Comparison of ENCODE assay signal across 1 cellular context in genomic region chr9:120383999-120384924, GRCh38.
A peak's percentile ranks its signal among the peaks of the same experiment; 100 is the strongest.
TF ChIP-seq lines count a peak whose summit lies in the region.

No MANE protein-coding gene starts in this region.

TF ChIP-seq in HepG2, 621 proteins besides CTCF, POLR2A, EP300 and RAD21 (continued from another document and continues in another):
- TF ChIP-seq ZNF18 (CRISPR knock-in tag; IDR thresholded peaks at IDR 0.05; ENCODE audit: insufficient replicate concordance) (no peak), ZKSCAN5 (CRISPR knock-in tag; IDR thresholded peaks at IDR 0.05) (no peak), FOXK1 (CRISPR knock-in tag; IDR thresholded peaks at IDR 0.05; ENCODE audit: borderline replicate concordance, low read depth) (no peak; the same call in 1 of the 2 replicates), SNAPC2 (CRISPR knock-in tag; IDR thresholded peaks at IDR 0.05) (peak; percentile 30; the same call in 1 of the 2 replicates), SP5 (CRISPR knock-in tag; IDR thresholded peaks at IDR 0.05; ENCODE audit: borderline replicate concordance, low read depth) (0 out of 2 replicates have a peak, but pooled peaks have one; percentile 4), ZNF660 (CRISPR knock-in tag; IDR thresholded peaks at IDR 0.05; ENCODE audit: borderline replicate concordance, low read depth) (no peak), NAIF1 (CRISPR knock-in tag; IDR thresholded peaks at IDR 0.05; ENCODE audit: borderline replicate concordance) (peak; percentile 88), GZF1 (CRISPR knock-in tag; IDR thresholded peaks at IDR 0.05) (peak; percentile 78; the same call in 1 of the 2 replicates), ZNF598 (CRISPR knock-in tag; IDR thresholded peaks at IDR 0.05; ENCODE audit: borderline replicate concordance) (peak; percentile 52; the same call in 1 of the 2 replicates), ZNF234 (CRISPR knock-in tag; conservative IDR thresholded peaks at IDR 0.05) (no peak), ZNF331 (CRISPR knock-in tag; IDR thresholded peaks at IDR 0.05) (peak; percentile 66), ERF (CRISPR knock-in tag; IDR thresholded peaks at IDR 0.05) (0 out of 2 replicates have a peak, but pooled peaks have one; percentile 76), ZNF207 (IDR thresholded peaks at IDR 0.05; ENCODE audit: borderline replicate concordance) (no peak), ARNT2 (CRISPR knock-in tag; IDR thresholded peaks at IDR 0.05; ENCODE audit: low read depth) (no peak), NONO (IDR thresholded peaks at IDR 0.05) (no peak), NONO (CRISPR knock-in tag; conservative IDR thresholded peaks at IDR 0.05) (peak; percentile 89), MXI1 (IDR thresholded peaks at IDR 0.05; ENCODE audit: borderline replicate concordance, low read depth, low read length) (0 out of 3 replicates have a peak, but pooled peaks have one; percentile 21), ZNF562 (CRISPR knock-in tag; IDR thresholded peaks at IDR 0.05; ENCODE audit: borderline replicate concordance) (no peak), ZNF33B (CRISPR knock-in tag; IDR thresholded peaks at IDR 0.05) (0 out of 2 replicates have a peak, but pooled peaks have one; percentile 71), CREB1 (IDR thresholded peaks at IDR 0.05) (no peak), CREB1 (CRISPR knock-in tag; IDR thresholded peaks at IDR 0.05) (peak; percentile 45; the same call in 1 of the 2 replicates), SRSF1 (optimal IDR thresholded peaks at IDR 0.05; ENCODE audit: low read depth, low read length) (no peak), CHD2 (IDR thresholded peaks at IDR 0.05; ENCODE audit: low read depth, low read length) (0 out of 2 replicates have a peak, but pooled peaks have one; percentile 27), GATAD1 (CRISPR knock-in tag; IDR thresholded peaks at IDR 0.05) (peak; percentile 50; the same call in 1 of the 2 replicates), HMGA1 (CRISPR knock-in tag; conservative IDR thresholded peaks at IDR 0.05) (no peak), FUBP1 (CRISPR knock-in tag; IDR thresholded peaks at IDR 0.05; ENCODE audit: borderline replicate concordance) (no peak), DNMT3B (CRISPR knock-in tag; conservative IDR thresholded peaks at IDR 0.05) (no peak), MXD3 (CRISPR knock-in tag; IDR thresholded peaks at IDR 0.05) (peak; percentile 41; the same call in 1 of the 2 replicates), ZNF318 (CRISPR knock-in tag; IDR thresholded peaks at IDR 0.05) (no peak), BORCS8-MEF2B (CRISPR knock-in tag; IDR thresholded peaks at IDR 0.05) (no peak; the same call in 1 of the 2 replicates), IRF2 (CRISPR knock-in tag; IDR thresholded peaks at IDR 0.05) (peak; percentile 50), ARHGAP35 (CRISPR knock-in tag; IDR thresholded peaks at IDR 0.05; ENCODE audit: borderline replicate concordance) (no peak; the same call in 1 of the 2 replicates)
- TF ChIP-seq, protein P1, sequence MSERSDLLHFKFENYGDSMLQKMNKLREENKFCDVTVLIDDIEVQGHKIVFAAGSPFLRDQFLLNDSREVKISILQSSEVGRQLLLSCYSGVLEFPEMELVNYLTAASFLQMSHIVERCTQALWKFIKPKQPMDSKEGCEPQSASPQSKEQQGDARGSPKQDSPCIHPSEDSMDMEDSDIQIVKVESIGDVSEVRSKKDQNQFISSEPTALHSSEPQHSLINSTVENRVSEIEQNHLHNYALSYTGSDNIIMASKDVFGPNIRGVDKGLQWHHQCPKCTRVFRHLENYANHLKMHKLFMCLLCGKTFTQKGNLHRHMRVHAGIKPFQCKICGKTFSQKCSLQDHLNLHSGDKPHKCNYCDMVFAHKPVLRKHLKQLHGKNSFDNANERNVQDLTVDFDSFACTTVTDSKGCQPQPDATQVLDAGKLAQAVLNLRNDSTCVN (CRISPR knock-in tag; IDR thresholded peaks at IDR 0.05; ENCODE audit: borderline replicate concordance), result peak; percentile 59; the same call in 1 of the 2 replicates
- TF ChIP-seq, protein P2, sequence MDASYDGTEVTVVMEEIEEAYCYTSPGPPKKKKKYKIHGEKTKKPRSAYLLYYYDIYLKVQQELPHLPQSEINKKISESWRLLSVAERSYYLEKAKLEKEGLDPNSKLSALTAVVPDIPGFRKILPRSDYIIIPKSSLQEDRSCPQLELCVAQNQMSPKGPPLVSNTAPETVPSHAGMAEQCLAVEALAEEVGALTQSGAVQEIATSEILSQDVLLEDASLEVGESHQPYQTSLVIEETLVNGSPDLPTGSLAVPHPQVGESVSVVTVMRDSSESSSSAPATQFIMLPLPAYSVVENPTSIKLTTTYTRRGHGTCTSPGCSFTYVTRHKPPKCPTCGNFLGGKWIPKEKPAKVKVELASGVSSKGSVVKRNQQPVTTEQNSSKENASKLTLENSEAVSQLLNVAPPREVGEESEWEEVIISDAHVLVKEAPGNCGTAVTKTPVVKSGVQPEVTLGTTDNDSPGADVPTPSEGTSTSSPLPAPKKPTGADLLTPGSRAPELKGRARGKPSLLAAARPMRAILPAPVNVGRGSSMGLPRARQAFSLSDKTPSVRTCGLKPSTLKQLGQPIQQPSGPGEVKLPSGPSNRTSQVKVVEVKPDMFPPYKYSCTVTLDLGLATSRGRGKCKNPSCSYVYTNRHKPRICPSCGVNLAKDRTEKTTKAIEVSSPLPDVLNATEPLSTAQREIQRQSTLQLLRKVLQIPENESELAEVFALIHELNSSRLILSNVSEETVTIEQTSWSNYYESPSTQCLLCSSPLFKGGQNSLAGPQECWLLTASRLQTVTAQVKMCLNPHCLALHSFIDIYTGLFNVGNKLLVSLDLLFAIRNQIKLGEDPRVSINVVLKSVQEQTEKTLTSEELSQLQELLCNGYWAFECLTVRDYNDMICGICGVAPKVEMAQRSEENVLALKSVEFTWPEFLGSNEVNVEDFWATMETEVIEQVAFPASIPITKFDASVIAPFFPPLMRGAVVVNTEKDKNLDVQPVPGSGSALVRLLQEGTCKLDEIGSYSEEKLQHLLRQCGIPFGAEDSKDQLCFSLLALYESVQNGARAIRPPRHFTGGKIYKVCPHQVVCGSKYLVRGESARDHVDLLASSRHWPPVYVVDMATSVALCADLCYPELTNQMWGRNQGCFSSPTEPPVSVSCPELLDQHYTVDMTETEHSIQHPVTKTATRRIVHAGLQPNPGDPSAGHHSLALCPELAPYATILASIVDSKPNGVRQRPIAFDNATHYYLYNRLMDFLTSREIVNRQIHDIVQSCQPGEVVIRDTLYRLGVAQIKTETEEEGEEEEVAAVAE (CRISPR knock-in tag; IDR thresholded peaks at IDR 0.05; ENCODE audit: borderline replicate concordance), result peak; percentile 69
- TF ChIP-seq, protein P3, sequence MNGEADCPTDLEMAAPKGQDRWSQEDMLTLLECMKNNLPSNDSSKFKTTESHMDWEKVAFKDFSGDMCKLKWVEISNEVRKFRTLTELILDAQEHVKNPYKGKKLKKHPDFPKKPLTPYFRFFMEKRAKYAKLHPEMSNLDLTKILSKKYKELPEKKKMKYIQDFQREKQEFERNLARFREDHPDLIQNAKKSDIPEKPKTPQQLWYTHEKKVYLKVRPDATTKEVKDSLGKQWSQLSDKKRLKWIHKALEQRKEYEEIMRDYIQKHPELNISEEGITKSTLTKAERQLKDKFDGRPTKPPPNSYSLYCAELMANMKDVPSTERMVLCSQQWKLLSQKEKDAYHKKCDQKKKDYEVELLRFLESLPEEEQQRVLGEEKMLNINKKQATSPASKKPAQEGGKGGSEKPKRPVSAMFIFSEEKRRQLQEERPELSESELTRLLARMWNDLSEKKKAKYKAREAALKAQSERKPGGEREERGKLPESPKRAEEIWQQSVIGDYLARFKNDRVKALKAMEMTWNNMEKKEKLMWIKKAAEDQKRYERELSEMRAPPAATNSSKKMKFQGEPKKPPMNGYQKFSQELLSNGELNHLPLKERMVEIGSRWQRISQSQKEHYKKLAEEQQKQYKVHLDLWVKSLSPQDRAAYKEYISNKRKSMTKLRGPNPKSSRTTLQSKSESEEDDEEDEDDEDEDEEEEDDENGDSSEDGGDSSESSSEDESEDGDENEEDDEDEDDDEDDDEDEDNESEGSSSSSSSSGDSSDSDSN (CRISPR knock-in tag; IDR thresholded peaks at IDR 0.05), result peak; percentile 82
